Comparison of ENCODE assay signal across 9 cellular contexts in the genomic region with DNA sequence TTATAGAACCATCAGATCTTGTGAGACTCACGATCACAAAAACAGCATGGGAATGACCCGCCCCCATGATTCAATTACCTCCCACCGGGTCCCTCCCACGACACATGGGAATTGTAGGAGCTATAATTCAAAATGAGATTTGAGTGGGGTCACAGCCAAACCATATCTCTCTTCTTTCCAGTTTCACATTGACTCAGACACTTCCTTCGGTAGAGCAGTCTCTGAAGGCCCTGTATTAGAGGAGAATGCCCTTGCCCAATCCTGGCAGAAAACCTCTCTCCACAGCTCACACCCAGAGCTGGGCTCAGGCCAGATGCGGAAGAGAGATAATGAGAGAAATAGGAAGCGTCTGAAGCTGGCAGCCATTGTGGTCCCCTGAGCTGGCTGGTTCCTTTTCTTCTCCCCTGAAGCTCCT.
DNase-seq lines count a peak whose midpoint lies in the region; ATAC-seq and TF ChIP-seq lines count a peak whose summit lies in the region.
"Had no signal": no experiment of that assay in that cellular context is flagged by ENCODE, and none has a peak within 500 bp of the region (broad histone marks: within the 10 kb centered on the region; RNA-seq: fewer than 3 reads in every experiment).

No MANE protein-coding gene starts in this region.

- no peaks in the 10 kb centered on the region for H3K9me3 ChIP-seq in transverse colon

- H3K27me3 ChIP-seq in transverse colon, result no peaks in the 10 kb centered on the region

- H3K4me3 ChIP-seq in transverse colon, result no peak overlapping the region

- no peaks in the 10 kb centered on the region for H3K27me3 Mint-ChIP-seq in activated CD8-positive, alpha-beta T cell treated with anti-CD3 and anti-CD28 coated beads for 36 hours
- H3K27me3 Mint-ChIP-seq in activated CD8-positive, alpha-beta T cell treated with anti-CD3 and anti-CD28 coated beads, Interleukin-2, amount 10 ng/mL, durations not matched to agents 7 days and 5 days (ENCODE audit: low read depth), result no peaks in the 10 kb centered on the region
- H3K27me3 Mint-ChIP-seq: activated naive CD4-positive, alpha-beta T cell treated with anti-CD3 and anti-CD28 coated beads, Interleukin-2, amount 50 U/mL, for 24 hours had no signal

- peak; percentile 28 for ATAC-seq in activated CD8-positive, alpha-beta T cell treated with anti-CD3 and anti-CD28 coated beads for 36 hours
- no peak for ATAC-seq in activated CD8-positive, alpha-beta T cell treated with anti-CD3 and anti-CD28 coated beads, Interleukin-2, amount 10 ng/mL, durations not matched to agents 7 days and 5 days
- peak; percentile 54 for ATAC-seq in HG02798 (IDR thresholded peaks at IDR 0.05; ENCODE audit: poor library complexity, unreplicated experiment)

- H3K27ac ChIP-seq in transverse colon, result no peak overlapping the region

- POLR2A ChIA-PET in activated CD8-positive, alpha-beta T cell treated with anti-CD3 and anti-CD28 coated beads for 36 hours (lab: Charles Lee), result no interaction called here
- POLR2A ChIA-PET in activated CD8-positive, alpha-beta T cell treated with anti-CD3 and anti-CD28 coated beads, Interleukin-2, amount 10 ng/mL, durations not matched to agents 7 days and 5 days (lab: Charles Lee), result no interaction called here

- TF ChIP-seq EP300 in transverse colon (IDR thresholded peaks at IDR 0.05; ENCODE audit: low read depth), result no peak

- no peaks in the 10 kb centered on the region for H3K9me3 Mint-ChIP-seq in activated CD8-positive, alpha-beta T cell treated with anti-CD3 and anti-CD28 coated beads for 36 hours
- H3K9me3 Mint-ChIP-seq in activated CD8-positive, alpha-beta T cell treated with anti-CD3 and anti-CD28 coated beads, Interleukin-2, amount 10 ng/mL, durations not matched to agents 7 days and 5 days (ENCODE audit: insufficient read depth), result no peaks in the 10 kb centered on the region
- H3K9me3 Mint-ChIP-seq: activated naive CD4-positive, alpha-beta T cell treated with anti-CD3 and anti-CD28 coated beads, Interleukin-2, amount 50 U/mL, for 24 hours had no signal

- TF ChIP-seq POLR2A in transverse colon (IDR thresholded peaks at IDR 0.05), result no peak

- H3K4me1 Mint-ChIP-seq in activated CD8-positive, alpha-beta T cell treated with anti-CD3 and anti-CD28 coated beads for 36 hours (ENCODE audit: low read depth), result peaks cover 11% of the 10 kb centered on the region
- peaks cover 18% of the 10 kb centered on the region for H3K4me1 Mint-ChIP-seq in activated CD8-positive, alpha-beta T cell treated with anti-CD3 and anti-CD28 coated beads, Interleukin-2, amount 10 ng/mL, durations not matched to agents 7 days and 5 days (ENCODE audit: low read depth)

- H3K36me3 Mint-ChIP-seq in activated CD8-positive, alpha-beta T cell treated with anti-CD3 and anti-CD28 coated beads for 36 hours (ENCODE audit: low read depth), result no peaks in the 10 kb centered on the region
- no peaks in the 10 kb centered on the region for H3K36me3 Mint-ChIP-seq in activated CD8-positive, alpha-beta T cell treated with anti-CD3 and anti-CD28 coated beads, Interleukin-2, amount 10 ng/mL, durations not matched to agents 7 days and 5 days (ENCODE audit: low read depth)
- H3K36me3 Mint-ChIP-seq: activated naive CD4-positive, alpha-beta T cell treated with anti-CD3 and anti-CD28 coated beads, Interleukin-2, amount 50 U/mL, for 24 hours had no signal

- H3K4me1 ChIP-seq in transverse colon, result peaks cover 0 to 6% (median 1%) of the 10 kb centered on the region in 4 donors

- no peaks in the 10 kb centered on the region for H3K36me3 ChIP-seq in transverse colon

- 65 to 83% methylated on average over 1 to 7 of the region's 7 CpGs for WGBS in transverse colon (ENCODE audit: low coverage in 1 of 2), 2 donors

- in situ Hi-C loops in transverse colon (cut with MboI; ENCODE audit: low pct_ligation_motif_present in 1 of 4, low pct_unique_long_range_greater_than_20kb in 1 of 4, low sequenced_read_pairs in 3 of 4), result no loop called here

- H3K4me3 Mint-ChIP-seq in activated CD8-positive, alpha-beta T cell treated with anti-CD3 and anti-CD28 coated beads for 36 hours, result no peak overlapping the region
- H3K4me3 Mint-ChIP-seq in activated CD8-positive, alpha-beta T cell treated with anti-CD3 and anti-CD28 coated beads, Interleukin-2, amount 10 ng/mL, durations not matched to agents 7 days and 5 days, result no peak overlapping the region
- H3K4me3 Mint-ChIP-seq: activated naive CD4-positive, alpha-beta T cell treated with anti-CD3 and anti-CD28 coated beads, Interleukin-2, amount 50 U/mL, for 24 hours had no signal

- no peak overlapping the region for H3K27ac Mint-ChIP-seq in activated CD8-positive, alpha-beta T cell treated with anti-CD3 and anti-CD28 coated beads for 36 hours
- no peak overlapping the region for H3K27ac Mint-ChIP-seq in activated CD8-positive, alpha-beta T cell treated with anti-CD3 and anti-CD28 coated beads, Interleukin-2, amount 10 ng/mL, durations not matched to agents 7 days and 5 days
- H3K27ac Mint-ChIP-seq: activated naive CD4-positive, alpha-beta T cell treated with anti-CD3 and anti-CD28 coated beads, Interleukin-2, amount 50 U/mL, for 24 hours had no signal

- peak; percentile 14 for DNase-seq in activated CD8-positive, alpha-beta T cell treated with anti-CD3 and anti-CD28 coated beads for 36 hours
- no peak for DNase-seq in activated CD8-positive, alpha-beta T cell treated with anti-CD3 and anti-CD28 coated beads, Interleukin-2, amount 10 ng/mL, durations not matched to agents 7 days and 5 days
- DNase-seq in RPMI7951 (ENCODE audit: low read depth) (peak; percentile 28), pulmonary artery endothelial cell (ENCODE audit: low read depth, low spot score) (peak; percentile 47), H4 (ENCODE audit: low spot score) (no peak), transverse colon (no peak), NCI-H510A (lab: John Stamatoyannopoulos, UW) (no peak)

- no peak for TF ChIP-seq CTCF in activated CD8-positive, alpha-beta T cell treated with anti-CD3 and anti-CD28 coated beads for 36 hours (IDR thresholded peaks at IDR 0.05)
- TF ChIP-seq CTCF in transverse colon (IDR thresholded peaks at IDR 0.05), result no peak

- CTCF ChIA-PET in activated CD8-positive, alpha-beta T cell treated with anti-CD3 and anti-CD28 coated beads for 36 hours (lab: Charles Lee), result interaction anchor here (0.7 to 3.4 kb wide), 8 partner anchors 10 to 354 kb away, joined by 3 to 25 read pairs (median 4); no protein-coding TSS in a partner anchor
- CTCF ChIA-PET in activated CD8-positive, alpha-beta T cell treated with anti-CD3 and anti-CD28 coated beads, Interleukin-2, amount 10 ng/mL, durations not matched to agents 7 days and 5 days (lab: Charles Lee), result interaction anchor here (1.1 to 6.4 kb wide), 6 partner anchors 76 to 354 kb away, joined by 3 to 34 read pairs (median 6); no protein-coding TSS in a partner anchor

- intact Hi-C loops in activated CD8-positive, alpha-beta T cell treated with anti-CD3 and anti-CD28 coated beads for 36 hours (cut with micrococcal nuclease), result no loop called here
- intact Hi-C loops in transverse colon (cut with DNase I; ENCODE audit: low total_unique reads), result no loop called here

Comparison
In these comparisons a context has a peak if more than half of its experiments do, and no peak if none do; other contexts are left out.
1. DNase-seq: peak in activated CD8-positive, alpha-beta T cell treated with anti-CD3 and anti-CD28 coated beads for 36 hours (single experiment), RPMI7951 (single experiment) and pulmonary artery endothelial cell (single experiment); none in activated CD8-positive, alpha-beta T cell treated with anti-CD3 and anti-CD28 coated beads, Interleukin-2, amount 10 ng/mL, durations not matched to agents 7 days and 5 days (single experiment), H4 (single experiment), transverse colon (single experiment) and NCI-H510A (single experiment).